ENCODE assay signal across 1 cellular context in the genomic region with DNA sequence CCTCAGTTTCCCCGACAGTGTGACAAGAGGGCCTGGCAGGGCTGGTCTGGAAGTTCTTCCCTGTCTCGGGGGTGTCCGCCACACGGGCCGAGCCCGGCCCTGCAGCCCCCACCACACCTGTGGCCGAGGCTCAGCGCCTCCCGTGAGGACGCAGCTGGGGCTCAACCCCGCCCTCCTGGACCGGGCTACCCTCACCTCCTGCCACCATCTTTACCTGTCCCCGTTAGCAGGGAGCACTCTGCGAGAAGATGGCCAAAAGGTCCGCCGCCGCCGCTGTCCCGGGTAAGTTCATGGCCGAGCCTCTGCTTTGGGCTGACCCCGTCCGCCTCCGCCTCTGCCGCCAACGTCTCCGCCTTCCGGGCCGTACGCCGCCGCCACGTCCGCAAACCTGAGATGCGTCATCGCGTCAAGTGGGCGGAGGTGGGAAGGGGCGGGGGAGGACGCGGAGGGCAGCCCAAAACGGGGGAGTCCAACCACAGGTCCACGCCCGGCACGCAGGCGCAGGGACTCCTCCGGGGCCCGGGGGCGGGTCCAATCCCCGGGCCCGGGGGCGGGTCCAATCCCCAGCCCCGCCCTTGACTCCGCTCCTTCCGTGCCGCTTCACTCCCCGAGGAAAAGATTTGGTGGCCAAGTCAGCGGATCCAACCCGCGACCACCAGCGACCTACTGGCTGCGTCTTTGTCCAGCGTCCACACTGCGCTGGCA.
TF ChIP-seq lines count a peak whose summit lies in the region.

A gene (minus strand): TSS at position 351 of the 705 bp plus-strand sequence. CDS start 4,295 bp downstream, outside the sequence.

TF ChIP-seq in GM12878, 131 proteins besides CTCF, POLR2A, EP300 and RAD21 (continued from another document and continues in another):
- TF ChIP-seq IKZF2 (IDR thresholded peaks at IDR 0.05), result peak in 1 of 2 experiments; percentile 7; a peak in 1 of 4 replicates
- no peak for TF ChIP-seq TBL1XR1 (IDR thresholded peaks at IDR 0.05; ENCODE audit: low read depth, low read length)
- TF ChIP-seq SPI1 (IDR thresholded peaks at IDR 0.05; ENCODE audit: borderline replicate concordance, insufficient read depth, low read depth, low read length), result no peak
- TF ChIP-seq JUNB (IDR thresholded peaks at IDR 0.05), result no peak
- peak; percentile 79 for TF ChIP-seq GATAD2B (conservative IDR thresholded peaks at IDR 0.05; ENCODE audit: low read depth)
- TF ChIP-seq YY1 (IDR thresholded peaks at IDR 0.05; ENCODE audit: low read depth, low read length), result peak; percentile 86
- no peak for TF ChIP-seq HDAC2 (IDR thresholded peaks at IDR 0.05)
- peak; percentile 78 for TF ChIP-seq NRF1 (conservative IDR thresholded peaks at IDR 0.05; ENCODE audit: low read depth, low read length)
- TF ChIP-seq NFXL1 (IDR thresholded peaks at IDR 0.05; ENCODE audit: borderline replicate concordance), result no peak
- no peak for TF ChIP-seq PML (IDR thresholded peaks at IDR 0.05; ENCODE audit: low read length)
- TF ChIP-seq RBBP5 (conservative IDR thresholded peaks at IDR 0.05), result 0 out of 2 replicates have a peak, but pooled peaks have one; percentile 25
- no peak; the same call in 1 of the 2 replicates for TF ChIP-seq SIN3A (IDR thresholded peaks at IDR 0.05; ENCODE audit: low read depth, low read length)
- TF ChIP-seq, protein P1, sequence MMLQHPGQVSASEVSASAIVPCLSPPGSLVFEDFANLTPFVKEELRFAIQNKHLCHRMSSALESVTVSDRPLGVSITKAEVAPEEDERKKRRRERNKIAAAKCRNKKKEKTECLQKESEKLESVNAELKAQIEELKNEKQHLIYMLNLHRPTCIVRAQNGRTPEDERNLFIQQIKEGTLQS (IDR thresholded peaks at IDR 0.05; ENCODE audit: borderline replicate concordance, extremely low read depth, low read depth, low read length), result no peak
- peak; percentile 95 for TF ChIP-seq CREB1 (IDR thresholded peaks at IDR 0.05; ENCODE audit: low read depth)
- no peak for TF ChIP-seq TCF12 (IDR thresholded peaks at IDR 0.05; ENCODE audit: low read depth, low read length)
- TF ChIP-seq, protein P2, sequence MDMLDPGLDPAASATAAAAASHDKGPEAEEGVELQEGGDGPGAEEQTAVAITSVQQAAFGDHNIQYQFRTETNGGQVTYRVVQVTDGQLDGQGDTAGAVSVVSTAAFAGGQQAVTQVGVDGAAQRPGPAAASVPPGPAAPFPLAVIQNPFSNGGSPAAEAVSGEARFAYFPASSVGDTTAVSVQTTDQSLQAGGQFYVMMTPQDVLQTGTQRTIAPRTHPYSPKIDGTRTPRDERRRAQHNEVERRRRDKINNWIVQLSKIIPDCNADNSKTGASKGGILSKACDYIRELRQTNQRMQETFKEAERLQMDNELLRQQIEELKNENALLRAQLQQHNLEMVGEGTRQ (IDR thresholded peaks at IDR 0.05; ENCODE audit: borderline replicate concordance, low read depth, low read length), result no peak
- TF ChIP-seq, protein P3, sequence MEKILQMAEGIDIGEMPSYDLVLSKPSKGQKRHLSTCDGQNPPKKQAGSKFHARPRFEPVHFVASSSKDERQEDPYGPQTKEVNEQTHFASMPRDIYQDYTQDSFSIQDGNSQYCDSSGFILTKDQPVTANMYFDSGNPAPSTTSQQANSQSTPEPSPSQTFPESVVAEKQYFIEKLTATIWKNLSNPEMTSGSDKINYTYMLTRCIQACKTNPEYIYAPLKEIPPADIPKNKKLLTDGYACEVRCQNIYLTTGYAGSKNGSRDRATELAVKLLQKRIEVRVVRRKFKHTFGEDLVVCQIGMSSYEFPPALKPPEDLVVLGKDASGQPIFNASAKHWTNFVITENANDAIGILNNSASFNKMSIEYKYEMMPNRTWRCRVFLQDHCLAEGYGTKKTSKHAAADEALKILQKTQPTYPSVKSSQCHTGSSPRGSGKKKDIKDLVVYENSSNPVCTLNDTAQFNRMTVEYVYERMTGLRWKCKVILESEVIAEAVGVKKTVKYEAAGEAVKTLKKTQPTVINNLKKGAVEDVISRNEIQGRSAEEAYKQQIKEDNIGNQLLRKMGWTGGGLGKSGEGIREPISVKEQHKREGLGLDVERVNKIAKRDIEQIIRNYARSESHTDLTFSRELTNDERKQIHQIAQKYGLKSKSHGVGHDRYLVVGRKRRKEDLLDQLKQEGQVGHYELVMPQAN (conservative IDR thresholded peaks at IDR 0.05), result peak; percentile 75
- no peak for TF ChIP-seq HCFC1 (IDR thresholded peaks at IDR 0.05; ENCODE audit: low read length)
- TF ChIP-seq IRF4 (IDR thresholded peaks at IDR 0.05; ENCODE audit: low read depth, low read length), result no peak
- TF ChIP-seq, protein P4, sequence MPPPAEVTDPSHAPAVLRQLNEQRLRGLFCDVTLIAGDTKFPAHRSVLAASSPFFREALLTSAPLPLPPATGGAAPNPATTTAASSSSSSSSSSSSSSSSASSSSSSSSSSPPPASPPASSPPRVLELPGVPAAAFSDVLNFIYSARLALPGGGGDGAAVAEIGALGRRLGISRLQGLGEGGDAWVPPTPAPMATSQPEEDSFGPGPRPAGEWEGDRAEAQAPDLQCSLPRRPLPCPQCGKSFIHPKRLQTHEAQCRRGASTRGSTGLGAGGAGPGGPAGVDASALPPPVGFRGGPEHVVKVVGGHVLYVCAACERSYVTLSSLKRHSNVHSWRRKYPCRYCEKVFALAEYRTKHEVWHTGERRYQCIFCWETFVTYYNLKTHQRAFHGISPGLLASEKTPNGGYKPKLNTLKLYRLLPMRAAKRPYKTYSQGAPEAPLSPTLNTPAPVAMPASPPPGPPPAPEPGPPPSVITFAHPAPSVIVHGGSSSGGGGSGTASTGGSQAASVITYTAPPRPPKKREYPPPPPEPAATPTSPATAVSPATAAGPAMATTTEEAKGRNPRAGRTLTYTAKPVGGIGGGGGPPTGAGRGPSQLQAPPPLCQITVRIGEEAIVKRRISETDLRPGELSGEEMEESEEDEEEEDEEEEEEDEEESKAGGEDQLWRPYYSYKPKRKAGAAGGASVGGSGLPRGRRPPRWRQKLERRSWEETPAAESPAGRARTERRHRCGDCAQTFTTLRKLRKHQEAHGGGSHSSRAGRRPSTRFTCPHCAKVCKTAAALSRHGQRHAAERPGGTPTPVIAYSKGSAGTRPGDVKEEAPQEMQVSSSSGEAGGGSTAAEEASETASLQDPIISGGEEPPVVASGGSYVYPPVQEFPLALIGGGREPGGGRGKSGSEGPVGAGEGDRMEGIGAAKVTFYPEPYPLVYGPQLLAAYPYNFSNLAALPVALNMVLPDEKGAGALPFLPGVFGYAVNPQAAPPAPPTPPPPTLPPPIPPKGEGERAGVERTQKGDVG (CRISPR knock-in tag; IDR thresholded peaks at IDR 0.05), result no peak
- TF ChIP-seq, protein P5, sequence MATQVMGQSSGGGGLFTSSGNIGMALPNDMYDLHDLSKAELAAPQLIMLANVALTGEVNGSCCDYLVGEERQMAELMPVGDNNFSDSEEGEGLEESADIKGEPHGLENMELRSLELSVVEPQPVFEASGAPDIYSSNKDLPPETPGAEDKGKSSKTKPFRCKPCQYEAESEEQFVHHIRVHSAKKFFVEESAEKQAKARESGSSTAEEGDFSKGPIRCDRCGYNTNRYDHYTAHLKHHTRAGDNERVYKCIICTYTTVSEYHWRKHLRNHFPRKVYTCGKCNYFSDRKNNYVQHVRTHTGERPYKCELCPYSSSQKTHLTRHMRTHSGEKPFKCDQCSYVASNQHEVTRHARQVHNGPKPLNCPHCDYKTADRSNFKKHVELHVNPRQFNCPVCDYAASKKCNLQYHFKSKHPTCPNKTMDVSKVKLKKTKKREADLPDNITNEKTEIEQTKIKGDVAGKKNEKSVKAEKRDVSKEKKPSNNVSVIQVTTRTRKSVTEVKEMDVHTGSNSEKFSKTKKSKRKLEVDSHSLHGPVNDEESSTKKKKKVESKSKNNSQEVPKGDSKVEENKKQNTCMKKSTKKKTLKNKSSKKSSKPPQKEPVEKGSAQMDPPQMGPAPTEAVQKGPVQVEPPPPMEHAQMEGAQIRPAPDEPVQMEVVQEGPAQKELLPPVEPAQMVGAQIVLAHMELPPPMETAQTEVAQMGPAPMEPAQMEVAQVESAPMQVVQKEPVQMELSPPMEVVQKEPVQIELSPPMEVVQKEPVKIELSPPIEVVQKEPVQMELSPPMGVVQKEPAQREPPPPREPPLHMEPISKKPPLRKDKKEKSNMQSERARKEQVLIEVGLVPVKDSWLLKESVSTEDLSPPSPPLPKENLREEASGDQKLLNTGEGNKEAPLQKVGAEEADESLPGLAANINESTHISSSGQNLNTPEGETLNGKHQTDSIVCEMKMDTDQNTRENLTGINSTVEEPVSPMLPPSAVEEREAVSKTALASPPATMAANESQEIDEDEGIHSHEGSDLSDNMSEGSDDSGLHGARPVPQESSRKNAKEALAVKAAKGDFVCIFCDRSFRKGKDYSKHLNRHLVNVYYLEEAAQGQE (IDR thresholded peaks at IDR 0.05; ENCODE audit: low read depth, low read length), result no peak
- peak; percentile 78; the same call in 1 of the 2 replicates for TF ChIP-seq SMARCA5 (IDR thresholded peaks at IDR 0.05)
- no peak for TF ChIP-seq ZNF217 (IDR thresholded peaks at IDR 0.05)
- TF ChIP-seq, protein P6, sequence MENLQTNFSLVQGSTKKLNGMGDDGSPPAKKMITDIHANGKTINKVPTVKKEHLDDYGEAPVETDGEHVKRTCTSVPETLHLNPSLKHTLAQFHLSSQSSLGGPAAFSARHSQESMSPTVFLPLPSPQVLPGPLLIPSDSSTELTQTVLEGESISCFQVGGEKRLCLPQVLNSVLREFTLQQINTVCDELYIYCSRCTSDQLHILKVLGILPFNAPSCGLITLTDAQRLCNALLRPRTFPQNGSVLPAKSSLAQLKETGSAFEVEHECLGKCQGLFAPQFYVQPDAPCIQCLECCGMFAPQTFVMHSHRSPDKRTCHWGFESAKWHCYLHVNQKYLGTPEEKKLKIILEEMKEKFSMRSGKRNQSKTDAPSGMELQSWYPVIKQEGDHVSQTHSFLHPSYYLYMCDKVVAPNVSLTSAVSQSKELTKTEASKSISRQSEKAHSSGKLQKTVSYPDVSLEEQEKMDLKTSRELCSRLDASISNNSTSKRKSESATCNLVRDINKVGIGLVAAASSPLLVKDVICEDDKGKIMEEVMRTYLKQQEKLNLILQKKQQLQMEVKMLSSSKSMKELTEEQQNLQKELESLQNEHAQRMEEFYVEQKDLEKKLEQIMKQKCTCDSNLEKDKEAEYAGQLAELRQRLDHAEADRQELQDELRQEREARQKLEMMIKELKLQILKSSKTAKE (IDR thresholded peaks at IDR 0.05; ENCODE audit: low read depth, poor library complexity, severe bottlenecking), result no peak
- no peak for TF ChIP-seq YBX1 (IDR thresholded peaks at IDR 0.05)
- TF ChIP-seq SRF (IDR thresholded peaks at IDR 0.05; ENCODE audit: low read depth in 2 of 2, low read length in 2 of 2), result peak; percentile 69 to 70; a peak in 3 of 4 replicates
- TF ChIP-seq CBFB (IDR thresholded peaks at IDR 0.05; ENCODE audit: low read depth), result no peak
- no peak for TF ChIP-seq BMI1 (IDR thresholded peaks at IDR 0.05; ENCODE audit: borderline replicate concordance)
- TF ChIP-seq ETV6 (conservative IDR thresholded peaks at IDR 0.05 in 1 of 2, IDR thresholded peaks at IDR 0.05 in 1 of 2; ENCODE audit: borderline replicate concordance in 1 of 2, low read depth in 1 of 2), result no peak
- no peak for TF ChIP-seq SMAD1 (IDR thresholded peaks at IDR 0.05; ENCODE audit: low read depth, partially characterized antibody)
- TF ChIP-seq SREBF2 (IDR thresholded peaks at IDR 0.05; ENCODE audit: low read length), result no peak
- no peak for TF ChIP-seq ZNF274 (IDR thresholded peaks at IDR 0.05; ENCODE audit: insufficient read depth, insufficient read length)
- TF ChIP-seq, protein P7, sequence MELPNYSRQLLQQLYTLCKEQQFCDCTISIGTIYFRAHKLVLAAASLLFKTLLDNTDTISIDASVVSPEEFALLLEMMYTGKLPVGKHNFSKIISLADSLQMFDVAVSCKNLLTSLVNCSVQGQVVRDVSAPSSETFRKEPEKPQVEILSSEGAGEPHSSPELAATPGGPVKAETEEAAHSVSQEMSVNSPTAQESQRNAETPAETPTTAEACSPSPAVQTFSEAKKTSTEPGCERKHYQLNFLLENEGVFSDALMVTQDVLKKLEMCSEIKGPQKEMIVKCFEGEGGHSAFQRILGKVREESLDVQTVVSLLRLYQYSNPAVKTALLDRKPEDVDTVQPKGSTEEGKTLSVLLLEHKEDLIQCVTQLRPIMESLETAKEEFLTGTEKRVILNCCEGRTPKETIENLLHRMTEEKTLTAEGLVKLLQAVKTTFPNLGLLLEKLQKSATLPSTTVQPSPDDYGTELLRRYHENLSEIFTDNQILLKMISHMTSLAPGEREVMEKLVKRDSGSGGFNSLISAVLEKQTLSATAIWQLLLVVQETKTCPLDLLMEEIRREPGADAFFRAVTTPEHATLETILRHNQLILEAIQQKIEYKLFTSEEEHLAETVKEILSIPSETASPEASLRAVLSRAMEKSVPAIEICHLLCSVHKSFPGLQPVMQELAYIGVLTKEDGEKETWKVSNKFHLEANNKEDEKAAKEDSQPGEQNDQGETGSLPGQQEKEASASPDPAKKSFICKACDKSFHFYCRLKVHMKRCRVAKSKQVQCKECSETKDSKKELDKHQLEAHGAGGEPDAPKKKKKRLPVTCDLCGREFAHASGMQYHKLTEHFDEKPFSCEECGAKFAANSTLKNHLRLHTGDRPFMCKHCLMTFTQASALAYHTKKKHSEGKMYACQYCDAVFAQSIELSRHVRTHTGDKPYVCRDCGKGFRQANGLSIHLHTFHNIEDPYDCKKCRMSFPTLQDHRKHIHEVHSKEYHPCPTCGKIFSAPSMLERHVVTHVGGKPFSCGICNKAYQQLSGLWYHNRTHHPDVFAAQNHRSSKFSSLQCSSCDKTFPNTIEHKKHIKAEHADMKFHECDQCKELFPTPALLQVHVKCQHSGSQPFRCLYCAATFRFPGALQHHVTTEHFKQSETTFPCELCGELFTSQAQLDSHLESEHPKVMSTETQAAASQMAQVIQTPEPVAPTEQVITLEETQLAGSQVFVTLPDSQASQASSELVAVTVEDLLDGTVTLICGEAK (IDR thresholded peaks at IDR 0.05; ENCODE audit: borderline replicate concordance), result 0 out of 2 replicates have a peak, but pooled peaks have one; percentile 25
- no peak for TF ChIP-seq KDM1A (IDR thresholded peaks at IDR 0.05; ENCODE audit: borderline replicate concordance)
- TF ChIP-seq, protein P8, sequence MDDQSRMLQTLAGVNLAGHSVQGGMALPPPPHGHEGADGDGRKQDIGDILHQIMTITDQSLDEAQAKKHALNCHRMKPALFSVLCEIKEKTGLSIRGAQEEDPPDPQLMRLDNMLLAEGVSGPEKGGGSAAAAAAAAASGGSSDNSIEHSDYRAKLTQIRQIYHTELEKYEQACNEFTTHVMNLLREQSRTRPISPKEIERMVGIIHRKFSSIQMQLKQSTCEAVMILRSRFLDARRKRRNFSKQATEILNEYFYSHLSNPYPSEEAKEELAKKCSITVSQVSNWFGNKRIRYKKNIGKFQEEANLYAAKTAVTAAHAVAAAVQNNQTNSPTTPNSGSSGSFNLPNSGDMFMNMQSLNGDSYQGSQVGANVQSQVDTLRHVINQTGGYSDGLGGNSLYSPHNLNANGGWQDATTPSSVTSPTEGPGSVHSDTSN (IDR thresholded peaks at IDR 0.05; ENCODE audit: insufficient replicate concordance, low read depth, low read length), result no peak
- TF ChIP-seq ZBED1 (IDR thresholded peaks at IDR 0.05; ENCODE audit: borderline replicate concordance), result no peak
- TF ChIP-seq LARP7 (IDR thresholded peaks at IDR 0.05), result peak; percentile 59
- TF ChIP-seq, protein P9, sequence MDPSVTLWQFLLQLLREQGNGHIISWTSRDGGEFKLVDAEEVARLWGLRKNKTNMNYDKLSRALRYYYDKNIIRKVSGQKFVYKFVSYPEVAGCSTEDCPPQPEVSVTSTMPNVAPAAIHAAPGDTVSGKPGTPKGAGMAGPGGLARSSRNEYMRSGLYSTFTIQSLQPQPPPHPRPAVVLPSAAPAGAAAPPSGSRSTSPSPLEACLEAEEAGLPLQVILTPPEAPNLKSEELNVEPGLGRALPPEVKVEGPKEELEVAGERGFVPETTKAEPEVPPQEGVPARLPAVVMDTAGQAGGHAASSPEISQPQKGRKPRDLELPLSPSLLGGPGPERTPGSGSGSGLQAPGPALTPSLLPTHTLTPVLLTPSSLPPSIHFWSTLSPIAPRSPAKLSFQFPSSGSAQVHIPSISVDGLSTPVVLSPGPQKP (IDR thresholded peaks at IDR 0.05; ENCODE audit: low read depth, low read length), result peak; percentile 59; the same call in 1 of the 2 replicates
- TF ChIP-seq STAT3 (IDR thresholded peaks at IDR 0.05; ENCODE audit: low read depth, low read length), result no peak
